In the genomic region with DNA sequence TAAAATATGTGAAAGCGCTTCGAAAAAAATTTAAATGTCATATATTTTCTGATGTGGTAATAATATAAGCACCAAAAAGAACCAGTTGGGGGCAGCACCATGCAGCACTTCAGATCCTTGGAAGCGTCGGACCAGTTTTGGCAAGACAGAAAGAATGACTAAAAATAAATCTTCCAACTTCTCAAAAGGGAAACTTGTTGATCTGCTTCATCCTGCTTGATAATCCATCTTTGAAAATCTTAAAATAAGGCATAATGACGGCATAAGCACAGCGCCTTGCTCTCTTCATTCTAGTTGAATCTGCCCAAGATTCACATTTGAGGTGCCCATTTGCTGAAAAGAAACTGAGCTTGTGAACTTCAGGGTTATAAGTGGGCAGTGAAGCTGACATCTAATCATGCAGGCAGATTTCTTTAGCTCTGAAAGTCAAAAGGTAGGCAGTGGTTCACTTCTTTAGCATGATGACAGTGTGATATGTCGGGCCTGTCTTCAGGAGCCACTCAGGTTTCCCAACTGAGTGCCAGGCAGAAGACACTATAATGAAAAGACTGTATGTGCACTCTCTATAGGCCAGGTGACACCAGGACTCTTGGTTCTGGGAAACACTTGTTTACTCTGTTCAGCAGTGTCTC, we compare ENCODE assay signal across 1 cellular context.
TF ChIP-seq lines count a peak whose summit lies in the region.

No MANE protein-coding gene starts in this region.

TF ChIP-seq in K562, 482 proteins besides CTCF, POLR2A, EP300 and RAD21 (continues in another document):
- TF ChIP-seq SMC3 (conservative IDR thresholded peaks at IDR 0.05; ENCODE audit: insufficient read depth, low read depth, low read length) = peak; percentile 50; the same call in 1 of the 2 replicates
- TF ChIP-seq ZNF696 (CRISPR knock-in tag; conservative IDR thresholded peaks at IDR 0.05) = no peak
- no peak for TF ChIP-seq ELF4 (CRISPR knock-in tag; IDR thresholded peaks at IDR 0.05)
- TF ChIP-seq ZBTB7A (IDR thresholded peaks at IDR 0.05; ENCODE audit: borderline replicate concordance, control insufficient read depth, low read depth, low read length) = no peak
- TF ChIP-seq TRIM28 (IDR thresholded peaks at IDR 0.05) = no peak
- TF ChIP-seq MAZ (CRISPR knock-in tag; conservative IDR thresholded peaks at IDR 0.05 in 1 of 2, IDR thresholded peaks at IDR 0.05 in 1 of 2) = no peak
- TF ChIP-seq ZNF232 (CRISPR knock-in tag; IDR thresholded peaks at IDR 0.05) = no peak
- TF ChIP-seq, protein P1, sequence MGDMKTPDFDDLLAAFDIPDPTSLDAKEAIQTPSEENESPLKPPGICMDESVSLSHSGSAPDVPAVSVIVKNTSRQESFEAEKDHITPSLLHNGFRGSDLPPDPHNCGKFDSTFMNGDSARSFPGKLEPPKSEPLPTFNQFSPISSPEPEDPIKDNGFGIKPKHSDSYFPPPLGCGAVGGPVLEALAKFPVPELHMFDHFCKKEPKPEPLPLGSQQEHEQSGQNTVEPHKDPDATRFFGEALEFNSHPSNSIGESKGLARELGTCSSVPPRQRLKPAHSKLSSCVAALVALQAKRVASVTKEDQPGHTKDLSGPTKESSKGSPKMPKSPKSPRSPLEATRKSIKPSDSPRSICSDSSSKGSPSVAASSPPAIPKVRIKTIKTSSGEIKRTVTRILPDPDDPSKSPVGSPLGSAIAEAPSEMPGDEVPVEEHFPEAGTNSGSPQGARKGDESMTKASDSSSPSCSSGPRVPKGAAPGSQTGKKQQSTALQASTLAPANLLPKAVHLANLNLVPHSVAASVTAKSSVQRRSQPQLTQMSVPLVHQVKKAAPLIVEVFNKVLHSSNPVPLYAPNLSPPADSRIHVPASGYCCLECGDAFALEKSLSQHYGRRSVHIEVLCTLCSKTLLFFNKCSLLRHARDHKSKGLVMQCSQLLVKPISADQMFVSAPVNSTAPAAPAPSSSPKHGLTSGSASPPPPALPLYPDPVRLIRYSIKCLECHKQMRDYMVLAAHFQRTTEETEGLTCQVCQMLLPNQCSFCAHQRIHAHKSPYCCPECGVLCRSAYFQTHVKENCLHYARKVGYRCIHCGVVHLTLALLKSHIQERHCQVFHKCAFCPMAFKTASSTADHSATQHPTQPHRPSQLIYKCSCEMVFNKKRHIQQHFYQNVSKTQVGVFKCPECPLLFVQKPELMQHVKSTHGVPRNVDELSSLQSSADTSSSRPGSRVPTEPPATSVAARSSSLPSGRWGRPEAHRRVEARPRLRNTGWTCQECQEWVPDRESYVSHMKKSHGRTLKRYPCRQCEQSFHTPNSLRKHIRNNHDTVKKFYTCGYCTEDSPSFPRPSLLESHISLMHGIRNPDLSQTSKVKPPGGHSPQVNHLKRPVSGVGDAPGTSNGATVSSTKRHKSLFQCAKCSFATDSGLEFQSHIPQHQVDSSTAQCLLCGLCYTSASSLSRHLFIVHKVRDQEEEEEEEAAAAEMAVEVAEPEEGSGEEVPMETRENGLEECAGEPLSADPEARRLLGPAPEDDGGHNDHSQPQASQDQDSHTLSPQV (IDR thresholded peaks at IDR 0.05) = no peak
- no peak for TF ChIP-seq MEF2A (IDR thresholded peaks at IDR 0.05; ENCODE audit: control insufficient read depth, low read depth, low read length)
- TF ChIP-seq, protein P2, sequence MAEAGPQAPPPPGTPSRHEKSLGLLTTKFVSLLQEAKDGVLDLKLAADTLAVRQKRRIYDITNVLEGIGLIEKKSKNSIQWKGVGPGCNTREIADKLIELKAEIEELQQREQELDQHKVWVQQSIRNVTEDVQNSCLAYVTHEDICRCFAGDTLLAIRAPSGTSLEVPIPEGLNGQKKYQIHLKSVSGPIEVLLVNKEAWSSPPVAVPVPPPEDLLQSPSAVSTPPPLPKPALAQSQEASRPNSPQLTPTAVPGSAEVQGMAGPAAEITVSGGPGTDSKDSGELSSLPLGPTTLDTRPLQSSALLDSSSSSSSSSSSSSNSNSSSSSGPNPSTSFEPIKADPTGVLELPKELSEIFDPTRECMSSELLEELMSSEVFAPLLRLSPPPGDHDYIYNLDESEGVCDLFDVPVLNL (CRISPR knock-in tag; IDR thresholded peaks at IDR 0.05; ENCODE audit: low read depth) = no peak
- 0 out of 2 replicates have a peak, but pooled peaks have one; percentile 37 for TF ChIP-seq ZNF165 (CRISPR knock-in tag; IDR thresholded peaks at IDR 0.05; ENCODE audit: borderline replicate concordance)
- no peak for TF ChIP-seq GATAD2A (IDR thresholded peaks at IDR 0.05)
- no peak for TF ChIP-seq SRSF9 (IDR thresholded peaks at IDR 0.05; ENCODE audit: borderline replicate concordance, low read depth, low read length)
- 0 out of 2 replicates have a peak, but pooled peaks have one; percentile 18 for TF ChIP-seq RB1 (IDR thresholded peaks at IDR 0.05; ENCODE audit: low read depth)
- TF ChIP-seq, protein P3, sequence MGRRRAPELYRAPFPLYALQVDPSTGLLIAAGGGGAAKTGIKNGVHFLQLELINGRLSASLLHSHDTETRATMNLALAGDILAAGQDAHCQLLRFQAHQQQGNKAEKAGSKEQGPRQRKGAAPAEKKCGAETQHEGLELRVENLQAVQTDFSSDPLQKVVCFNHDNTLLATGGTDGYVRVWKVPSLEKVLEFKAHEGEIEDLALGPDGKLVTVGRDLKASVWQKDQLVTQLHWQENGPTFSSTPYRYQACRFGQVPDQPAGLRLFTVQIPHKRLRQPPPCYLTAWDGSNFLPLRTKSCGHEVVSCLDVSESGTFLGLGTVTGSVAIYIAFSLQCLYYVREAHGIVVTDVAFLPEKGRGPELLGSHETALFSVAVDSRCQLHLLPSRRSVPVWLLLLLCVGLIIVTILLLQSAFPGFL (CRISPR knock-in tag; IDR thresholded peaks at IDR 0.05) = 0 out of 2 replicates have a peak, but pooled peaks have one; percentile 63
- TF ChIP-seq, protein P4, sequence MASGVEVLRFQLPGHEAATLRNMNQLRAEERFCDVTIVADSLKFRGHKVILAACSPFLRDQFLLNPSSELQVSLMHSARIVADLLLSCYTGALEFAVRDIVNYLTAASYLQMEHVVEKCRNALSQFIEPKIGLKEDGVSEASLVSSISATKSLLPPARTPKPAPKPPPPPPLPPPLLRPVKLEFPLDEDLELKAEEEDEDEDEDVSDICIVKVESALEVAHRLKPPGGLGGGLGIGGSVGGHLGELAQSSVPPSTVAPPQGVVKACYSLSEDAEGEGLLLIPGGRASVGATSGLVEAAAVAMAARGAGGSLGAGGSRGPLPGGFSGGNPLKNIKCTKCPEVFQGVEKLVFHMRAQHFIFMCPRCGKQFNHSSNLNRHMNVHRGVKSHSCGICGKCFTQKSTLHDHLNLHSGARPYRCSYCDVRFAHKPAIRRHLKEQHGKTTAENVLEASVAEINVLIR (CRISPR knock-in tag; IDR thresholded peaks at IDR 0.05) = 0 out of 2 replicates have a peak, but pooled peaks have one; percentile 8
- TF ChIP-seq NFIC (IDR thresholded peaks at IDR 0.05) = no peak
- TF ChIP-seq SP1 (CRISPR knock-in tag; IDR thresholded peaks at IDR 0.05) = no peak
- no peak for TF ChIP-seq ZNF274 (IDR thresholded peaks at IDR 0.05; ENCODE audit: borderline replicate concordance, low read depth, low read length)
- no peak for TF ChIP-seq DPF2 (IDR thresholded peaks at IDR 0.05)
- TF ChIP-seq ZNF785 (CRISPR knock-in tag; IDR thresholded peaks at IDR 0.05) = no peak
- no peak for TF ChIP-seq FOXK1 (CRISPR knock-in tag; IDR thresholded peaks at IDR 0.05; ENCODE audit: borderline replicate concordance)
- TF ChIP-seq EHMT2 (IDR thresholded peaks at IDR 0.05) = no peak
- TF ChIP-seq, protein P5, sequence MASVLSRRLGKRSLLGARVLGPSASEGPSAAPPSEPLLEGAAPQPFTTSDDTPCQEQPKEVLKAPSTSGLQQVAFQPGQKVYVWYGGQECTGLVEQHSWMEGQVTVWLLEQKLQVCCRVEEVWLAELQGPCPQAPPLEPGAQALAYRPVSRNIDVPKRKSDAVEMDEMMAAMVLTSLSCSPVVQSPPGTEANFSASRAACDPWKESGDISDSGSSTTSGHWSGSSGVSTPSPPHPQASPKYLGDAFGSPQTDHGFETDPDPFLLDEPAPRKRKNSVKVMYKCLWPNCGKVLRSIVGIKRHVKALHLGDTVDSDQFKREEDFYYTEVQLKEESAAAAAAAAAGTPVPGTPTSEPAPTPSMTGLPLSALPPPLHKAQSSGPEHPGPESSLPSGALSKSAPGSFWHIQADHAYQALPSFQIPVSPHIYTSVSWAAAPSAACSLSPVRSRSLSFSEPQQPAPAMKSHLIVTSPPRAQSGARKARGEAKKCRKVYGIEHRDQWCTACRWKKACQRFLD (CRISPR knock-in tag; IDR thresholded peaks at IDR 0.05) = no peak
- TF ChIP-seq, protein P6, sequence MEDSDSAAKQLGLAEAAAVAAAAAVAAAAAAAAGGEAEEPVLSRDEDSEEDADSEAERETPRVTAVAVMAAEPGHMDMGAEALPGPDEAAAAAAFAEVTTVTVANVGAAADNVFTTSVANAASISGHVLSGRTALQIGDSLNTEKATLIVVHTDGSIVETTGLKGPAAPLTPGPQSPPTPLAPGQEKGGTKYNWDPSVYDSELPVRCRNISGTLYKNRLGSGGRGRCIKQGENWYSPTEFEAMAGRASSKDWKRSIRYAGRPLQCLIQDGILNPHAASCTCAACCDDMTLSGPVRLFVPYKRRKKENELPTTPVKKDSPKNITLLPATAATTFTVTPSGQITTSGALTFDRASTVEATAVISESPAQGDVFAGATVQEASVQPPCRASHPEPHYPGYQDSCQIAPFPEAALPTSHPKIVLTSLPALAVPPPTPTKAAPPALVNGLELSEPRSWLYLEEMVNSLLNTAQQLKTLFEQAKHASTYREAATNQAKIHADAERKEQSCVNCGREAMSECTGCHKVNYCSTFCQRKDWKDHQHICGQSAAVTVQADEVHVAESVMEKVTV (CRISPR knock-in tag; IDR thresholded peaks at IDR 0.05) = peak; percentile 96
- TF ChIP-seq, protein P7, sequence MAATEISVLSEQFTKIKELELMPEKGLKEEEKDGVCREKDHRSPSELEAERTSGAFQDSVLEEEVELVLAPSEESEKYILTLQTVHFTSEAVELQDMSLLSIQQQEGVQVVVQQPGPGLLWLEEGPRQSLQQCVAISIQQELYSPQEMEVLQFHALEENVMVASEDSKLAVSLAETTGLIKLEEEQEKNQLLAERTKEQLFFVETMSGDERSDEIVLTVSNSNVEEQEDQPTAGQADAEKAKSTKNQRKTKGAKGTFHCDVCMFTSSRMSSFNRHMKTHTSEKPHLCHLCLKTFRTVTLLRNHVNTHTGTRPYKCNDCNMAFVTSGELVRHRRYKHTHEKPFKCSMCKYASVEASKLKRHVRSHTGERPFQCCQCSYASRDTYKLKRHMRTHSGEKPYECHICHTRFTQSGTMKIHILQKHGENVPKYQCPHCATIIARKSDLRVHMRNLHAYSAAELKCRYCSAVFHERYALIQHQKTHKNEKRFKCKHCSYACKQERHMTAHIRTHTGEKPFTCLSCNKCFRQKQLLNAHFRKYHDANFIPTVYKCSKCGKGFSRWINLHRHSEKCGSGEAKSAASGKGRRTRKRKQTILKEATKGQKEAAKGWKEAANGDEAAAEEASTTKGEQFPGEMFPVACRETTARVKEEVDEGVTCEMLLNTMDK (IDR thresholded peaks at IDR 0.05; ENCODE audit: borderline replicate concordance, insufficient read depth, low read depth, low read length, poor library complexity, severe bottlenecking) = peak; percentile 45
- TF ChIP-seq, protein P8, sequence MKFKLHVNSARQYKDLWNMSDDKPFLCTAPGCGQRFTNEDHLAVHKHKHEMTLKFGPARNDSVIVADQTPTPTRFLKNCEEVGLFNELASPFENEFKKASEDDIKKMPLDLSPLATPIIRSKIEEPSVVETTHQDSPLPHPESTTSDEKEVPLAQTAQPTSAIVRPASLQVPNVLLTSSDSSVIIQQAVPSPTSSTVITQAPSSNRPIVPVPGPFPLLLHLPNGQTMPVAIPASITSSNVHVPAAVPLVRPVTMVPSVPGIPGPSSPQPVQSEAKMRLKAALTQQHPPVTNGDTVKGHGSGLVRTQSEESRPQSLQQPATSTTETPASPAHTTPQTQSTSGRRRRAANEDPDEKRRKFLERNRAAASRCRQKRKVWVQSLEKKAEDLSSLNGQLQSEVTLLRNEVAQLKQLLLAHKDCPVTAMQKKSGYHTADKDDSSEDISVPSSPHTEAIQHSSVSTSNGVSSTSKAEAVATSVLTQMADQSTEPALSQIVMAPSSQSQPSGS (CRISPR knock-in tag; IDR thresholded peaks at IDR 0.05) = no peak
- TF ChIP-seq KDM1A (IDR thresholded peaks at IDR 0.05) = no peak
- TF ChIP-seq MAFK (IDR thresholded peaks at IDR 0.05; ENCODE audit: low read length) = no peak
- TF ChIP-seq FOSL1 (tag; conservative IDR thresholded peaks at IDR 0.05) = no peak
- TF ChIP-seq ZNF133 (CRISPR knock-in tag; IDR thresholded peaks at IDR 0.05) = no peak
- TF ChIP-seq, protein P9, sequence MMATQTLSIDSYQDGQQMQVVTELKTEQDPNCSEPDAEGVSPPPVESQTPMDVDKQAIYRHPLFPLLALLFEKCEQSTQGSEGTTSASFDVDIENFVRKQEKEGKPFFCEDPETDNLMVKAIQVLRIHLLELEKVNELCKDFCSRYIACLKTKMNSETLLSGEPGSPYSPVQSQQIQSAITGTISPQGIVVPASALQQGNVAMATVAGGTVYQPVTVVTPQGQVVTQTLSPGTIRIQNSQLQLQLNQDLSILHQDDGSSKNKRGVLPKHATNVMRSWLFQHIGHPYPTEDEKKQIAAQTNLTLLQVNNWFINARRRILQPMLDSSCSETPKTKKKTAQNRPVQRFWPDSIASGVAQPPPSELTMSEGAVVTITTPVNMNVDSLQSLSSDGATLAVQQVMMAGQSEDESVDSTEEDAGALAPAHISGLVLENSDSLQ (IDR thresholded peaks at IDR 0.05) = 0 out of 2 replicates have a peak, but pooled peaks have one; percentile 4
- TF ChIP-seq CXXC5 (CRISPR knock-in tag; IDR thresholded peaks at IDR 0.05) = no peak
- TF ChIP-seq ZNF408 (CRISPR knock-in tag; IDR thresholded peaks at IDR 0.05; ENCODE audit: low read depth) = no peak
- TF ChIP-seq, protein P10, sequence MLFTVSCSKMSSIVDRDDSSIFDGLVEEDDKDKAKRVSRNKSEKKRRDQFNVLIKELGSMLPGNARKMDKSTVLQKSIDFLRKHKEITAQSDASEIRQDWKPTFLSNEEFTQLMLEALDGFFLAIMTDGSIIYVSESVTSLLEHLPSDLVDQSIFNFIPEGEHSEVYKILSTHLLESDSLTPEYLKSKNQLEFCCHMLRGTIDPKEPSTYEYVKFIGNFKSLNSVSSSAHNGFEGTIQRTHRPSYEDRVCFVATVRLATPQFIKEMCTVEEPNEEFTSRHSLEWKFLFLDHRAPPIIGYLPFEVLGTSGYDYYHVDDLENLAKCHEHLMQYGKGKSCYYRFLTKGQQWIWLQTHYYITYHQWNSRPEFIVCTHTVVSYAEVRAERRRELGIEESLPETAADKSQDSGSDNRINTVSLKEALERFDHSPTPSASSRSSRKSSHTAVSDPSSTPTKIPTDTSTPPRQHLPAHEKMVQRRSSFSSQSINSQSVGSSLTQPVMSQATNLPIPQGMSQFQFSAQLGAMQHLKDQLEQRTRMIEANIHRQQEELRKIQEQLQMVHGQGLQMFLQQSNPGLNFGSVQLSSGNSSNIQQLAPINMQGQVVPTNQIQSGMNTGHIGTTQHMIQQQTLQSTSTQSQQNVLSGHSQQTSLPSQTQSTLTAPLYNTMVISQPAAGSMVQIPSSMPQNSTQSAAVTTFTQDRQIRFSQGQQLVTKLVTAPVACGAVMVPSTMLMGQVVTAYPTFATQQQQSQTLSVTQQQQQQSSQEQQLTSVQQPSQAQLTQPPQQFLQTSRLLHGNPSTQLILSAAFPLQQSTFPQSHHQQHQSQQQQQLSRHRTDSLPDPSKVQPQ (CRISPR knock-in tag; IDR thresholded peaks at IDR 0.05; ENCODE audit: borderline replicate concordance) = no peak
- TF ChIP-seq SREBF1 (IDR thresholded peaks at IDR 0.05; ENCODE audit: borderline replicate concordance, low read depth, low read length) = no peak
- peak; percentile 57; the same call in 1 of the 2 replicates for TF ChIP-seq HIVEP1 (CRISPR knock-in tag; IDR thresholded peaks at IDR 0.05)
